24 cellular contexts compared by ENCODE assay signal in the genomic region with DNA sequence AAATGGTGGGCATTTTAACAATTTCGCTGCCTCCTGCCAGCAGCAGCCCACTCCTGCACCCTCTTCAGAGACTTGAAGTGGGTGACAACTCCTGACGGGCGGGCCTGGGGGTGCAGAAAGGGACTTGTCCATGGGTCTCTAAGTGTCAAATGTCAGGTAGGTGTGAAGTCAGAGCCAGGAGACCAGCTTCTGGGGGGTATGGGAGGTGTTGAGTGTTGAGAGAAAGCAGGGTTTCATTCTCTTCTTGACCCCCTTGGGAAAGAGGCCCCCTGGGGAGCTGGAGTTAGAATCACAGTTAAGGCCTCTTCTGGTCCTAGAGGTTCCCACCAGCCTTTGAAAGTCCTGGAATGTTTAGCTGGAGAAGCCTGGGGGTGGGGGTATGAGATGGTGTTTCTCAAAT. TPM values are rescaled to one million over a fixed set of nuclear protein-coding genes. Genes with fewer than 3 reads are reported as not detected.
DNase-seq lines count a peak whose midpoint lies in the region; ATAC-seq lines count a peak whose summit lies in the region.
"Had no signal": no experiment of that assay in that cellular context is flagged by ENCODE, and none has a peak within 500 bp of the region (broad histone marks: within the 10 kb centered on the region; RNA-seq: fewer than 3 reads in every experiment).

No MANE protein-coding gene starts in this region.

- peaks cover 9% of the 10 kb centered on the region for H3K4me1 ChIP-seq in NT2/D1 (ENCODE audit: insufficient read depth, insufficient read length)
- H3K4me1 ChIP-seq: BE2C had no signal

- H3K4me3 ChIP-seq in H7 (ENCODE audit: insufficient read depth, low read depth, low read length): no peak overlapping the region
- no peak overlapping the region for H3K4me3 ChIP-seq in NT2/D1 (ENCODE audit: insufficient read length, low read depth)
- H3K4me3 ChIP-seq: A549; BLaER1 treated with 17β-estradiol and CSF1 and Interleukin-3, amounts not matched to agents 10 nM and 100 nM; GM23248 had no signal

- H3K36me3 Mint-ChIP-seq in memory B cell: no peaks in the 10 kb centered on the region
- H3K36me3 Mint-ChIP-seq: CD14-positive monocyte; CD8-positive, alpha-beta memory T cell had no signal

- H3K4me1 Mint-ChIP-seq in memory B cell: no peaks in the 10 kb centered on the region
- H3K4me1 Mint-ChIP-seq: CD14-positive monocyte; CD8-positive, alpha-beta memory T cell had no signal

- H3K9ac ChIP-seq in NT2/D1 (ENCODE audit: insufficient read length, low read depth): peak overlapping the region; percentile 21
- H3K9ac ChIP-seq: BLaER1 treated with 17β-estradiol and CSF1 and Interleukin-3, amounts not matched to agents 10 nM and 100 nM; GM23248 had no signal

- DNase-seq in H7 (peak; percentile 49), NT2/D1 (ENCODE audit: low read depth, low spot score) (no peak), memory B cell (ENCODE audit: low spot score in 2 of 2) (no peak), ureter (ENCODE audit: low spot score) (no peak), amygdala (lab: John Stamatoyannopoulos, UW) (no peak), NCI-H510A (lab: John Stamatoyannopoulos, UW) (no peak)
- DNase-seq: 8988T; ACHN; AML-193; BE2C; CD4-positive, alpha-beta T cell; CD8-positive, alpha-beta memory T cell; DMS53; DMS79 treated with DMSO at 0.1 percent for 48 hours; GF-D8; GM23248; H9; HFFc6 had no signal

- H3K36me3 ChIP-seq in H7 (replicated peaks; ENCODE audit: control insufficient read depth, insufficient read depth, low read length) (no peaks in the 10 kb centered on the region), NT2/D1 (ENCODE audit: insufficient read depth, insufficient read length, low read length) (no peaks in the 10 kb centered on the region)
- H3K36me3 ChIP-seq: BE2C; BLaER1 treated with 17β-estradiol and CSF1 and Interleukin-3, amounts not matched to agents 10 nM and 100 nM had no signal

- H3K27me3 Mint-ChIP-seq in memory B cell: peaks cover 1% of the 10 kb centered on the region
- H3K27me3 Mint-ChIP-seq: CD4-positive, alpha-beta T cell had no signal

- H3K27ac Mint-ChIP-seq in memory B cell: peak overlapping the region; percentile 36
- H3K27ac Mint-ChIP-seq: CD14-positive monocyte; CD4-positive, alpha-beta T cell; CD8-positive, alpha-beta memory T cell; HFFc6 had no signal

- H3K27me3 ChIP-seq in H7 (ENCODE audit: control insufficient read depth, insufficient read depth, low read length) (no peaks in the 10 kb centered on the region), NT2/D1 (ENCODE audit: insufficient read depth, insufficient read length) (no peaks in the 10 kb centered on the region)
- H3K27me3 ChIP-seq: BE2C had no signal

- no peak for ATAC-seq in memory B cell (ENCODE audit: low read depth)
- ATAC-seq: A549, HCT116 had no signal

- H3K4me3 Mint-ChIP-seq in memory B cell: no peak overlapping the region
- H3K4me3 Mint-ChIP-seq: CD14-positive monocyte; CD4-positive, alpha-beta T cell; CD8-positive, alpha-beta memory T cell; H9; HFFc6 had no signal

- no peaks in the 10 kb centered on the region for H3K9me3 Mint-ChIP-seq in memory B cell
- H3K9me3 Mint-ChIP-seq: CD14-positive monocyte; CD4-positive, alpha-beta T cell; CD8-positive, alpha-beta memory T cell; H9; HFFc6 had no signal

- no peaks in the 10 kb centered on the region for H3K9me3 ChIP-seq in NT2/D1 (ENCODE audit: insufficient read depth, low read length)
- H3K9me3 ChIP-seq: A549; BE2C; BLaER1 treated with 17β-estradiol and CSF1 and Interleukin-3, amounts not matched to agents 10 nM and 100 nM had no signal

RNA-seq across cellular contexts. Expression of a gene that starts 11.6 kb away (rescaled TPM):
- 51.9 and 53.2 TPM in 2 replicates for total RNA-seq in H7 (2014; rRNA removed; shearing (Covaris generic))
- 11.0 TPM for total RNA-seq in ureter
- total RNA-seq: GM23248, HFFc6 had no signal

RNA-seq across cellular contexts. Expression of a gene that starts 25.5 kb away (rescaled TPM):
- 151 and 252 TPM in 2 replicates for total RNA-seq in H7 (2014; rRNA removed; shearing (Covaris generic))
- not detected for total RNA-seq in ureter
- total RNA-seq: CD4-positive, alpha-beta T cell; CD8-positive, alpha-beta memory T cell; Daoy; G401; GM23248; HFFc6 had no signal

Comparison
In these comparisons a context has a peak if more than half of its experiments do, and no peak if none do; other contexts are left out.
1. RNA of a gene that starts 25.5 kb away (total RNA-seq): 151 to 252 TPM in H7; not detected in ureter (single experiment); every median in the first group is over 100 times any median in the second.